In genomic region chr14:78927261-78927660, GRCh38 we compare ENCODE assay signal across 25 cellular contexts.
"Had no signal": no experiment of that assay in that cellular context is flagged by ENCODE, and none has a peak within 500 bp of the region (broad histone marks: within the 10 kb centered on the region; RNA-seq: fewer than 3 reads in every experiment).

No MANE protein-coding gene starts in this region.

- H3K27me3 ChIP-seq: breast epithelium had no signal

- H3K4me3 Mint-ChIP-seq: activated CD8-positive, alpha-beta T cell treated with anti-CD3 and anti-CD28 coated beads, Interleukin-2, amount 10 ng/mL, durations not matched to agents 7 days and 5 days; T-helper 1 cell treated with Interleukin-12 subunit alpha and Interleukin-12 subunit beta and Interleukin-4 antibody, amounts not matched to agents 30 μg/mL and 1 μg/mL, for 36 hours had no signal

- H3K27ac Mint-ChIP-seq: activated CD8-positive, alpha-beta T cell treated with anti-CD3 and anti-CD28 coated beads, Interleukin-2, amount 10 ng/mL, durations not matched to agents 7 days and 5 days; T-helper 1 cell treated with Interleukin-12 subunit alpha and Interleukin-12 subunit beta and Interleukin-4 antibody, amounts not matched to agents 30 μg/mL and 1 μg/mL, for 36 hours had no signal

- H3K4me1 ChIP-seq: breast epithelium had no signal

- H3K27ac ChIP-seq: breast epithelium, KMS-11, RWPE1 had no signal

- ATAC-seq: activated CD8-positive, alpha-beta T cell treated with anti-CD3 and anti-CD28 coated beads, Interleukin-2, amount 10 ng/mL, durations not matched to agents 7 days and 5 days; Panc1 had no signal

- DNase-seq: activated CD4-positive, alpha-beta T cell treated with anti-CD3 and anti-CD28 coated beads for 48 hours; activated CD4-positive, alpha-beta T cell treated with anti-CD3 and anti-CD28 coated beads, Interleukin-2, amount 50 U/mL, for 4 hours; activated CD4-positive, CD25-positive, alpha-beta regulatory T cell treated with anti-CD3 and anti-CD28 coated beads, Interleukin-2, amount 50 U/mL, for 72 hours; activated CD8-positive, alpha-beta memory T cell treated with anti-CD3 and anti-CD28 coated beads, Interleukin-2, amount 50 U/mL, for 48 hours; activated CD8-positive, alpha-beta T cell treated with anti-CD3 and anti-CD28 coated beads, Interleukin-2, amount 10 ng/mL, durations not matched to agents 7 days and 5 days; activated naive CD4-positive, alpha-beta T cell treated with anti-CD3 and anti-CD28 coated beads, Interleukin-2, amount 50 U/mL, for 16 hours; activated T-cell treated with anti-CD3 and anti-CD28 coated beads, Interleukin-2, amount 50 U/mL, for 1 hour; aorta; caudate nucleus; MV-4-11; NCI-H1092 treated with DMSO at 0.1 percent for 48 hours; NCI-H1436; NCI-H1694 treated with DMSO at 0.1 percent for 48 hours; NCI-H2029 treated with DMSO at 0.1 percent for 48 hours; NCI-H446; NCI-H524; NCI-H748 treated with DMSO at 0.1 percent for 48 hours; NK-92 treated with Interleukin-12 subunit alpha and Interleukin-12 subunit beta, amount 100 ng/mL, for 24 hours; OCI-M1; SHP77 had no signal
